ENCODE assay signal across 2 cellular contexts in the genomic region with DNA sequence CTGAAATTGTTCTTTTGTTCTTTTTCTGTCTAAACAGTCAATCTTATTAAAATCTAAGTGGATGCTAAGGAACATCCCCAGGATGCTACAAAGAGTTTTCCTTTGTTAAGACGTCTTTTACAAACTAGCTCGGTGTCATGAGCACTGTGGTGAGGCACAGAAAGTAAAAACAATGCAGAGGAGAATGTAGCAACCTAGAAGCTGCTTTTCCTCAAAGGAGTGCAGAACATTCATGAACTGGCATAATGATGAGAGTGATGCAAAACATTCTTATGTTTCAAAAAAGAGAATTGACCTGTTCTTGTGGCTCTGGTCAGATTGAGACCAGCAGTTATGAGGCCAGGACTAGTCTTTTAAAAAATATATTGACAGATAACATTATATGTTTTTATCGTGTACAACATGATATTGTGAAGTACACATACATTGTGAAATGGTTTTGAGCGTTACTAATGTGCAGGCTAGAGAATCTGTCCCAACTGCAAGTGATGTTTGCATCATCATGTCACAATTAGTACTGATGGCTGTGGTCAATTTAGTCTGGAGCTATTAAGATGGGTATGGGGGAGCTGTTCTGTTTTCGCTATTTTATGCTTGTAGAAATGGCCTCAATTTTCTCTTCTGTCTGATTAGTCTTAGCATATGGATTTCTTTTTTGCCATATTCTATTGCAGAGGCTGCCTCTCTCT.
TF ChIP-seq lines count a peak whose summit lies in the region.

No MANE protein-coding gene starts in this region.

TF ChIP-seq in IMR-90, 13 proteins besides CTCF, POLR2A, EP300 and RAD21:
- no peak for TF ChIP-seq MAZ (IDR thresholded peaks at IDR 0.05; ENCODE audit: borderline replicate concordance, low read depth, low read length)
- TF ChIP-seq, protein P1, sequence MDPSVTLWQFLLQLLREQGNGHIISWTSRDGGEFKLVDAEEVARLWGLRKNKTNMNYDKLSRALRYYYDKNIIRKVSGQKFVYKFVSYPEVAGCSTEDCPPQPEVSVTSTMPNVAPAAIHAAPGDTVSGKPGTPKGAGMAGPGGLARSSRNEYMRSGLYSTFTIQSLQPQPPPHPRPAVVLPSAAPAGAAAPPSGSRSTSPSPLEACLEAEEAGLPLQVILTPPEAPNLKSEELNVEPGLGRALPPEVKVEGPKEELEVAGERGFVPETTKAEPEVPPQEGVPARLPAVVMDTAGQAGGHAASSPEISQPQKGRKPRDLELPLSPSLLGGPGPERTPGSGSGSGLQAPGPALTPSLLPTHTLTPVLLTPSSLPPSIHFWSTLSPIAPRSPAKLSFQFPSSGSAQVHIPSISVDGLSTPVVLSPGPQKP (IDR thresholded peaks at IDR 0.05; ENCODE audit: borderline replicate concordance, low read depth, low read length), result no peak
- TF ChIP-seq, protein P2, sequence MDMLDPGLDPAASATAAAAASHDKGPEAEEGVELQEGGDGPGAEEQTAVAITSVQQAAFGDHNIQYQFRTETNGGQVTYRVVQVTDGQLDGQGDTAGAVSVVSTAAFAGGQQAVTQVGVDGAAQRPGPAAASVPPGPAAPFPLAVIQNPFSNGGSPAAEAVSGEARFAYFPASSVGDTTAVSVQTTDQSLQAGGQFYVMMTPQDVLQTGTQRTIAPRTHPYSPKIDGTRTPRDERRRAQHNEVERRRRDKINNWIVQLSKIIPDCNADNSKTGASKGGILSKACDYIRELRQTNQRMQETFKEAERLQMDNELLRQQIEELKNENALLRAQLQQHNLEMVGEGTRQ (IDR thresholded peaks at IDR 0.05; ENCODE audit: low read depth, low read length), result no peak
- TF ChIP-seq CEBPB (IDR thresholded peaks at IDR 0.05; ENCODE audit: low read depth, low read length), result no peak
- TF ChIP-seq MXI1 (IDR thresholded peaks at IDR 0.05; ENCODE audit: borderline replicate concordance, low read depth, low read length), result no peak
- TF ChIP-seq CHD1 (IDR thresholded peaks at IDR 0.05; ENCODE audit: low read depth, low read length), result no peak
- TF ChIP-seq RFX5 (IDR thresholded peaks at IDR 0.05; ENCODE audit: low read depth, low read length), result no peak
- TF ChIP-seq FOS (IDR thresholded peaks at IDR 0.05; ENCODE audit: low read depth, low read length), result no peak
- no peak for TF ChIP-seq NFE2L2 (IDR thresholded peaks at IDR 0.05; ENCODE audit: low read depth, low read length)

TF ChIP-seq in H1, 55 proteins besides CTCF, POLR2A, EP300 and RAD21:
- no peak for TF ChIP-seq TBP (IDR thresholded peaks at IDR 0.05; ENCODE audit: low read depth, low read length)
- TF ChIP-seq TEAD4 (IDR thresholded peaks at IDR 0.05; ENCODE audit: low read depth, low read length), result peak; percentile 69
